In genomic region chr1:200802865-200803512, GRCh38 we compare ENCODE assay signal across 1 cellular context.
TF ChIP-seq lines count a peak whose summit lies in the region.

No MANE protein-coding gene starts in this region.

TF ChIP-seq in K562, 482 proteins besides CTCF, POLR2A, EP300 and RAD21 (continued from another document):
- TF ChIP-seq ZBTB8A (IDR thresholded peaks at IDR 0.05; ENCODE audit: partially characterized antibody) (no peak), ZNF134 (CRISPR knock-in tag; conservative IDR thresholded peaks at IDR 0.05) (no peak), NEUROD1 (IDR thresholded peaks at IDR 0.05; ENCODE audit: borderline replicate concordance, low read depth, low read length, partially characterized antibody) (no peak), ZHX1 (conservative IDR thresholded peaks at IDR 0.05; ENCODE audit: low read length) (peak; percentile 63; the same call in 1 of the 2 replicates), FOXK1 (CRISPR knock-in tag; IDR thresholded peaks at IDR 0.05; ENCODE audit: borderline replicate concordance) (no peak), NBN (IDR thresholded peaks at IDR 0.05; ENCODE audit: low read depth) (peak; percentile 57; the same call in 1 of the 2 replicates), KLF16 (IDR thresholded peaks at IDR 0.05) (0 out of 2 replicates have a peak, but pooled peaks have one; percentile 18), BCLAF1 (IDR thresholded peaks at IDR 0.05; ENCODE audit: borderline replicate concordance in 1 of 2, control insufficient read depth in 1 of 2, low read depth in 2 of 2, low read length in 1 of 2) (no peak), POU5F1 (IDR thresholded peaks at IDR 0.05; ENCODE audit: borderline replicate concordance, low read depth, low read length, partially characterized antibody) (peak; percentile 54), ZNF695 (CRISPR knock-in tag; IDR thresholded peaks at IDR 0.05) (no peak), KLF6 (CRISPR knock-in tag; IDR thresholded peaks at IDR 0.05; ENCODE audit: borderline replicate concordance) (no peak), SMC3 (conservative IDR thresholded peaks at IDR 0.05; ENCODE audit: insufficient read depth, low read depth, low read length) (peak; percentile 98), TEAD2 (tag; IDR thresholded peaks at IDR 0.05) (peak; percentile 86), GABPA (tag; conservative IDR thresholded peaks at IDR 0.05; ENCODE audit: low read depth) (no peak), ARID2 (IDR thresholded peaks at IDR 0.05) (peak; percentile 98), SMARCA4 (IDR thresholded peaks at IDR 0.05) (no peak), KAT7 (CRISPR knock-in tag; IDR thresholded peaks at IDR 0.05; ENCODE audit: borderline replicate concordance) (no peak), NFIC (IDR thresholded peaks at IDR 0.05) (0 out of 2 replicates have a peak, but pooled peaks have one; percentile 8), SP1 (CRISPR knock-in tag; IDR thresholded peaks at IDR 0.05) (peak; percentile 33; the same call in 1 of the 2 replicates), NFYB (IDR thresholded peaks at IDR 0.05; ENCODE audit: extremely low read depth, insufficient read length) (no peak), STAG1 (CRISPR knock-in tag; IDR thresholded peaks at IDR 0.05; ENCODE audit: borderline replicate concordance) (peak; percentile 51; the same call in 1 of the 2 replicates), ZFP1 (CRISPR knock-in tag; IDR thresholded peaks at IDR 0.05) (no peak), PURB (CRISPR knock-in tag; IDR thresholded peaks at IDR 0.05; ENCODE audit: low read depth) (no peak), SOX6 (IDR thresholded peaks at IDR 0.05) (peak; percentile 36; the same call in 1 of the 2 replicates), TEAD1 (CRISPR knock-in tag; IDR thresholded peaks at IDR 0.05) (peak; percentile 83 to 99), RBBP5 (IDR thresholded peaks at IDR 0.05; ENCODE audit: borderline replicate concordance, insufficient read depth, low read length, poor library complexity, severe bottlenecking) (no peak), FOXK2 (conservative IDR thresholded peaks at IDR 0.05 in 1 of 2, IDR thresholded peaks at IDR 0.05 in 1 of 2; ENCODE audit: low read depth in 2 of 2) (peak in 1 of 2 experiments; percentile 31; a peak in 1 of 4 replicates), MAFG (tag; conservative IDR thresholded peaks at IDR 0.05) (no peak), NR2C1 (IDR thresholded peaks at IDR 0.05) (no peak), NR2C1 (tag; IDR thresholded peaks at IDR 0.05) (no peak), MAZ (CRISPR knock-in tag; conservative IDR thresholded peaks at IDR 0.05 in 1 of 2, IDR thresholded peaks at IDR 0.05 in 1 of 2) (peak; percentile 35 to 69; a peak in 2 of 4 replicates)
- TF ChIP-seq, protein P1, sequence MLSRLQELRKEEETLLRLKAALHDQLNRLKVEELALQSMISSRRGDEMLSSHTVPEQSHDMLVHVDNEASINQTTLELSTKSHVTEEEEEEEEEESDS (CRISPR knock-in tag; IDR thresholded peaks at IDR 0.05) = no peak
- TF ChIP-seq, protein P2, sequence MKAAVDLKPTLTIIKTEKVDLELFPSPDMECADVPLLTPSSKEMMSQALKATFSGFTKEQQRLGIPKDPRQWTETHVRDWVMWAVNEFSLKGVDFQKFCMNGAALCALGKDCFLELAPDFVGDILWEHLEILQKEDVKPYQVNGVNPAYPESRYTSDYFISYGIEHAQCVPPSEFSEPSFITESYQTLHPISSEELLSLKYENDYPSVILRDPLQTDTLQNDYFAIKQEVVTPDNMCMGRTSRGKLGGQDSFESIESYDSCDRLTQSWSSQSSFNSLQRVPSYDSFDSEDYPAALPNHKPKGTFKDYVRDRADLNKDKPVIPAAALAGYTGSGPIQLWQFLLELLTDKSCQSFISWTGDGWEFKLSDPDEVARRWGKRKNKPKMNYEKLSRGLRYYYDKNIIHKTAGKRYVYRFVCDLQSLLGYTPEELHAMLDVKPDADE (conservative IDR thresholded peaks at IDR 0.05; ENCODE audit: control insufficient read depth, low read depth, low read length) = no peak
- TF ChIP-seq, protein P3, sequence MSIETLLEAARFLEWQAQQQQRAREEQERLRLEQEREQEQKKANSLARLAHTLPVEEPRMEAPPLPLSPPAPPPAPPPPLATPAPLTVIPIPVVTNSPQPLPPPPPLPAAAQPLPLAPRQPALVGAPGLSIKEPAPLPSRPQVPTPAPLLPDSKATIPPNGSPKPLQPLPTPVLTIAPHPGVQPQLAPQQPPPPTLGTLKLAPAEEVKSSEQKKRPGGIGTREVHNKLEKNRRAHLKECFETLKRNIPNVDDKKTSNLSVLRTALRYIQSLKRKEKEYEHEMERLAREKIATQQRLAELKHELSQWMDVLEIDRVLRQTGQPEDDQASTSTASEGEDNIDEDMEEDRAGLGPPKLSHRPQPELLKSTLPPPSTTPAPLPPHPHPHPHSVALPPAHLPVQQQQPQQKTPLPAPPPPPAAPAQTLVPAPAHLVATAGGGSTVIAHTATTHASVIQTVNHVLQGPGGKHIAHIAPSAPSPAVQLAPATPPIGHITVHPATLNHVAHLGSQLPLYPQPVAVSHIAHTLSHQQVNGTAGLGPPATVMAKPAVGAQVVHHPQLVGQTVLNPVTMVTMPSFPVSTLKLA (conservative IDR thresholded peaks at IDR 0.05) = peak in 1 of 2 experiments; percentile 28; a peak in 1 of 4 replicates
- TF ChIP-seq, protein P4, sequence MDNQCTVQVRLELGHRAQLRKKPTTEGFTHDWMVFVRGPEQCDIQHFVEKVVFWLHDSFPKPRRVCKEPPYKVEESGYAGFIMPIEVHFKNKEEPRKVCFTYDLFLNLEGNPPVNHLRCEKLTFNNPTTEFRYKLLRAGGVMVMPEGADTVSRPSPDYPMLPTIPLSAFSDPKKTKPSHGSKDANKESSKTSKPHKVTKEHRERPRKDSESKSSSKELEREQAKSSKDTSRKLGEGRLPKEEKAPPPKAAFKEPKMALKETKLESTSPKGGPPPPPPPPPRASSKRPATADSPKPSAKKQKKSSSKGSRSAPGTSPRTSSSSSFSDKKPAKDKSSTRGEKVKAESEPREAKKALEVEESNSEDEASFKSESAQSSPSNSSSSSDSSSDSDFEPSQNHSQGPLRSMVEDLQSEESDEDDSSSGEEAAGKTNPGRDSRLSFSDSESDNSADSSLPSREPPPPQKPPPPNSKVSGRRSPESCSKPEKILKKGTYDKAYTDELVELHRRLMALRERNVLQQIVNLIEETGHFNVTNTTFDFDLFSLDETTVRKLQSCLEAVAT (IDR thresholded peaks at IDR 0.05) = 0 out of 4 replicates have a peak, but pooled peaks of 1 of the 2 experiments have one; percentile 23
